26 cellular contexts compared by ENCODE assay signal in the genomic region with DNA sequence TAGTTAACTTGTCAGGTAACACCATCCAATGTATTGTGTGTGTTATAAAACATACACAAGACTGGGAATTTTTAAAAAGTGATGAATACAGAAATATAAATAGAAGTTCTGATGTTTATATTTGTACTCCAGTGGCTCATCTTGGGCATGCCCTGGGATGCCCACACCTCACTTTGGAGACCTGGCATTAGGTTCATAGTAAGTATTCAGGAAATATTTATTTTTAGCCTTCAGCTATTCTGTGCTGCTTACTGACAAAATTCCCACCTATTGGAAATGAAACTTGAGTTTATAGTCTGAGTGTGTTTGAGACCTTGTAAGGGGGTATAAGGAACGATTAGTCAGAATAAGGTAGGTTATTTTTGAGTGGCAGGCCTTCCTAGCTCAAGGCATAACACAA.
"Had no signal": no experiment of that assay in that cellular context is flagged by ENCODE, and none has a peak within 500 bp of the region (broad histone marks: within the 10 kb centered on the region; RNA-seq: fewer than 3 reads in every experiment).

No MANE protein-coding gene starts in this region.

- H3K27ac Mint-ChIP-seq: activated CD8-positive, alpha-beta T cell treated with anti-CD3 and anti-CD28 coated beads, Interleukin-2, amount 10 ng/mL, durations not matched to agents 7 days and 5 days; activated naive CD4-positive, alpha-beta T cell treated with anti-CD3 and anti-CD28 coated beads, Interleukin-2, amount 50 U/mL, for 24 hours; activated naive CD8-positive, alpha-beta T cell treated with anti-CD3 and anti-CD28 coated beads, Interleukin-2, amount 50 U/mL, for 24 hours; T-helper 17 cell; WTC11 had no signal

- H3K27me3 ChIP-seq: ascending aorta, body of pancreas, cardiac muscle cell had no signal

- H3K9me3 Mint-ChIP-seq: activated naive CD4-positive, alpha-beta T cell treated with anti-CD3 and anti-CD28 coated beads, Interleukin-2, amount 50 U/mL, for 24 hours; activated naive CD8-positive, alpha-beta T cell treated with anti-CD3 and anti-CD28 coated beads, Interleukin-2, amount 50 U/mL, for 24 hours; WTC11 had no signal

- H3K4me3 ChIP-seq: ascending aorta, body of pancreas, cardiac muscle cell had no signal

- H3K4me3 Mint-ChIP-seq: activated CD8-positive, alpha-beta T cell treated with anti-CD3 and anti-CD28 coated beads, Interleukin-2, amount 10 ng/mL, durations not matched to agents 7 days and 5 days; activated naive CD4-positive, alpha-beta T cell treated with anti-CD3 and anti-CD28 coated beads, Interleukin-2, amount 50 U/mL, for 24 hours; activated naive CD8-positive, alpha-beta T cell treated with anti-CD3 and anti-CD28 coated beads, Interleukin-2, amount 50 U/mL, for 24 hours; T-helper 17 cell; WTC11 had no signal

- H3K4me1 Mint-ChIP-seq: activated naive CD4-positive, alpha-beta T cell treated with anti-CD3 and anti-CD28 coated beads, Interleukin-2, amount 50 U/mL, for 24 hours; T-helper 17 cell had no signal

- H3K27me3 Mint-ChIP-seq: activated naive CD4-positive, alpha-beta T cell treated with anti-CD3 and anti-CD28 coated beads, Interleukin-2, amount 50 U/mL, for 24 hours; activated naive CD8-positive, alpha-beta T cell treated with anti-CD3 and anti-CD28 coated beads, Interleukin-2, amount 50 U/mL, for 24 hours had no signal

- H3K36me3 Mint-ChIP-seq: activated naive CD4-positive, alpha-beta T cell treated with anti-CD3 and anti-CD28 coated beads, Interleukin-2, amount 50 U/mL, for 24 hours; WTC11 had no signal

- ATAC-seq: activated CD8-positive, alpha-beta T cell treated with anti-CD3 and anti-CD28 coated beads, Interleukin-2, amount 10 ng/mL, durations not matched to agents 7 days and 5 days; activated naive CD8-positive, alpha-beta T cell treated with anti-CD3 and anti-CD28 coated beads, Interleukin-2, amount 50 U/mL, for 24 hours; body of pancreas; PC-3; T-helper 17 cell; WTC11 had no signal

- H3K27ac ChIP-seq: ascending aorta, cardiac muscle cell had no signal

- DNase-seq: activated CD4-positive, alpha-beta T cell treated with anti-CD3 and anti-CD28 coated beads for 48 hours; activated CD4-positive, alpha-beta T cell treated with anti-CD3 and anti-CD28 coated beads, Interleukin-2, amount 50 U/mL, for 4 hours; activated CD4-positive, CD25-positive, alpha-beta regulatory T cell treated with anti-CD3 and anti-CD28 coated beads, Interleukin-2, amount 50 U/mL, for 72 hours; activated CD8-positive, alpha-beta memory T cell treated with anti-CD3 and anti-CD28 coated beads, Interleukin-2, amount 50 U/mL, for 48 hours; activated CD8-positive, alpha-beta T cell treated with anti-CD3 and anti-CD28 coated beads, Interleukin-2, amount 10 ng/mL, durations not matched to agents 7 days and 5 days; activated effector memory CD4-positive, alpha-beta T cell treated with Interleukin-2 at 50 U/mL for 16 hours; activated naive CD4-positive, alpha-beta T cell; activated naive CD8-positive, alpha-beta T cell treated with anti-CD3 and anti-CD28 coated beads, Interleukin-2, amount 50 U/mL, for 24 hours; activated T-cell treated with anti-CD3 and anti-CD28 coated beads, Interleukin-2, amount 50 U/mL, for 1 hour; amniotic stem cell; body of pancreas; Kasumi-1; KBM-7; NCI-H1048; NCI-H187; NCI-H2081; NCI-H510A treated with DMSO at 0.1 percent for 48 hours; NCI-H69; PC-3; SIG-M5; T-helper 17 cell; T-helper 9 cell had no signal
